16 cellular contexts compared by ENCODE assay signal in genomic region chr6:3235486-3235885, GRCh38. TPM values are rescaled to one million over a fixed set of nuclear protein-coding genes. Genes with fewer than 3 reads are reported as not detected.
DNase-seq lines count a peak whose midpoint lies in the region; ATAC-seq, FAIRE-seq and TF ChIP-seq lines count a peak whose summit lies in the region.
"Had no signal": no experiment of that assay in that cellular context is flagged by ENCODE, and none has a peak within 500 bp of the region (broad histone marks: within the 10 kb centered on the region; RNA-seq: fewer than 3 reads in every experiment).

No MANE protein-coding gene starts in this region.

- H3K79me2 ChIP-seq in DOHH2 (ENCODE audit: control insufficient read depth, low read length) = no peaks in the 10 kb centered on the region

- TF ChIP-seq CTCF in DOHH2 (IDR thresholded peaks at IDR 0.05; ENCODE audit: low read depth, low read length, poor library complexity, severe bottlenecking) = no peak
- TF ChIP-seq CTCF in endodermal cell (conservative IDR thresholded peaks at IDR 0.05) = no peak

- H3K4me3 Mint-ChIP-seq in endodermal cell = no peak overlapping the region

- DNase-seq in endodermal cell (peak; percentile 35), NCI-H1092 (lab: John Stamatoyannopoulos, UW) (no peak), H54 (ENCODE audit: insufficient read length, low spot score) (no peak), NCI-H187 treated with DMSO at 0.1 percent for 48 hours (lab: John Stamatoyannopoulos, UW) (no peak)
- DNase-seq: DMS 273 treated with DMSO at 0.1 percent for 48 hours, GOT3, NCI-H1048, NCI-H510A treated with DMSO at 0.1 percent for 48 hours, NCI-H82 had no signal

- H3F3A ChIP-seq in DOHH2 (ENCODE audit: control insufficient read depth, insufficient read depth) = peaks cover 2% of the 10 kb centered on the region

- H3K9ac ChIP-seq in endodermal cell (ENCODE audit: extremely low read depth, low read length, poor library complexity, severe bottlenecking) = no peak overlapping the region
- H3K9ac ChIP-seq: KMS-11 had no signal

- H3K4me2 ChIP-seq in DOHH2 (ENCODE audit: low read length) = peak overlapping the region; percentile 19; the same call in 1 of the 2 replicates
- H3K4me2 ChIP-seq: KMS-11 had no signal

- H3K4me1 Mint-ChIP-seq in endodermal cell = peaks cover 2% of the 10 kb centered on the region

- H3K9me3 ChIP-seq in DOHH2 (ENCODE audit: control insufficient read depth, insufficient read depth, low read length) (no peaks in the 10 kb centered on the region), endodermal cell (ENCODE audit: control insufficient read depth, low read length) (no peaks in the 10 kb centered on the region)

- TF ChIP-seq POLR2A in H54 (IDR thresholded peaks at IDR 0.05; ENCODE audit: low read depth, low read length) = no peak

- peaks cover 44% of the 10 kb centered on the region for H3K27me3 ChIP-seq in DOHH2 (ENCODE audit: control insufficient read depth, low read length)
- peaks cover 31% of the 10 kb centered on the region for H3K27me3 ChIP-seq in endodermal cell (ENCODE audit: control insufficient read depth, insufficient read depth, low read length, poor library complexity, severe bottlenecking)

- H3K36me3 ChIP-seq in DOHH2 (ENCODE audit: control insufficient read depth, low read length) (no peaks in the 10 kb centered on the region), endodermal cell (ENCODE audit: control insufficient read depth, insufficient read depth, low read length) (no peaks in the 10 kb centered on the region)

- H3K4me1 ChIP-seq in DOHH2 (ENCODE audit: control insufficient read depth, low read length) (peaks cover 43% of the 10 kb centered on the region), endodermal cell (ENCODE audit: control insufficient read depth, insufficient read depth, low read length) (peaks cover 3% of the 10 kb centered on the region)

- H3K9me3 Mint-ChIP-seq in endodermal cell = no peaks in the 10 kb centered on the region

- WGBS in endodermal cell (ENCODE audit: insufficient coverage in 1 of 2, insufficient read length in 1 of 2), 2 experiments = 94 to 100% methylated on average over 2 of the region's 2 CpGs

- H3K27ac Mint-ChIP-seq in endodermal cell = no peak overlapping the region

- ATAC-seq in GM18867 (IDR thresholded peaks at IDR 0.05; ENCODE audit: unreplicated experiment) (peak; percentile 50), HG02798 (IDR thresholded peaks at IDR 0.05; ENCODE audit: poor library complexity, unreplicated experiment) (peak; percentile 55)

- H3K27me3 Mint-ChIP-seq in endodermal cell (ENCODE audit: insufficient read depth) = peaks cover 64% of the 10 kb centered on the region

- no peak overlapping the region for H3K27ac ChIP-seq in DOHH2 (ENCODE audit: low read depth, low read length)
- no peak overlapping the region for H3K27ac ChIP-seq in endodermal cell (ENCODE audit: low read depth, low read length)
- H3K27ac ChIP-seq: C4-2B, KMS-11 had no signal

- H3K9me2 ChIP-seq in DOHH2 (replicated peaks; ENCODE audit: control insufficient read depth, low read length) = no peaks in the 10 kb centered on the region

- H3K36me3 Mint-ChIP-seq in endodermal cell (ENCODE audit: low read depth) = no peaks in the 10 kb centered on the region

- no peak for FAIRE-seq in H54 (lab: Jason Lieb, UNC)
- FAIRE-seq: A204.1, GM18507 had no signal

- H3K4me3 ChIP-seq in DOHH2 (ENCODE audit: low read length) (no peak overlapping the region), endodermal cell (ENCODE audit: low read length) (no peak overlapping the region)

- 0 out of 2 replicates have a peak, but pooled peaks cover 2% of the 10 kb centered on the region for H4K20me1 ChIP-seq in DOHH2 (ENCODE audit: control insufficient read depth, insufficient read depth, low read depth, low read length)

RNA-seq across cellular contexts. Expression of gene TUBB2B, which starts 8.0 kb away (rescaled TPM):
- 100 to 1,000 TPM; 253 to 304 TPM for total RNA-seq in endodermal cell
- polyA plus RNA-seq in endodermal cell (2013, experiment 1 of 2) = 836 TPM
- polyA plus RNA-seq in endodermal cell (2013, experiment 2 of 2) = 726 TPM

RNA-seq across cellular contexts. Expression of gene PSMG4, which starts 23.3 kb away (rescaled TPM):
- 10 to 100 TPM; 16.0 to 21.5 TPM for total RNA-seq in endodermal cell
- 18.5 TPM for polyA plus RNA-seq in endodermal cell (2013, experiment 1 of 2)
- 18.2 TPM for polyA plus RNA-seq in endodermal cell (2013, experiment 2 of 2)
